ENCODE assay signal across 8 cellular contexts in genomic region chr10:6647811-6648526, GRCh38.
DNase-seq lines count a peak whose midpoint lies in the region; ATAC-seq and TF ChIP-seq lines count a peak whose summit lies in the region.

No MANE protein-coding gene starts in this region.

- DNase-seq in cardiac muscle cell (ENCODE audit: low read depth in 1 of 2, low spot score in 1 of 2) (peak; percentile 12 to 75), right atrium auricular region (ENCODE audit: low spot score) (no peak), T-helper 9 cell (peak; percentile 52), astrocyte of the hippocampus (ENCODE audit: low read depth, low spot score) (peak; percentile 69), left lobe of liver (ENCODE audit: low spot score) (peak; percentile 46), sciatic nerve (ENCODE audit: low spot score) (no peak)
- DNase-seq in stimulated activated CD8-positive, alpha-beta memory T cell treated with anti-CD3 and anti-CD28 coated beads, Interleukin-2, amount 100 ng/mL, for 1 hour (ENCODE audit: low read depth in 2 of 2) = peak; percentile 24 to 50

- ATAC-seq in HG03571 (IDR thresholded peaks at IDR 0.05; ENCODE audit: unreplicated experiment) (peak; percentile 72), left lobe of liver (peak; percentile 94), sciatic nerve (no peak)

- H3K4me1 ChIP-seq in cardiac muscle cell (ENCODE audit: low read depth) (no peaks in the 10 kb centered on the region), right atrium auricular region (no peaks in the 10 kb centered on the region)

- no peak overlapping the region for H3K27ac ChIP-seq in cardiac muscle cell
- no peak overlapping the region for H3K27ac ChIP-seq in right atrium auricular region

- TF ChIP-seq CTCF in cardiac muscle cell (IDR thresholded peaks at IDR 0.05; ENCODE audit: low read depth, low read length) = peak; percentile 59
- TF ChIP-seq CTCF in right atrium auricular region (IDR thresholded peaks at IDR 0.05) = peak in 1 of 2 donors; percentile 49

- no peaks in the 10 kb centered on the region for H3K27me3 ChIP-seq in cardiac muscle cell
- H3K27me3 ChIP-seq in right atrium auricular region = no peaks in the 10 kb centered on the region

- intact Hi-C loops in sciatic nerve (cut with DNase I) = no loop called here

- no peaks in the 10 kb centered on the region for H3K36me3 ChIP-seq in cardiac muscle cell
- H3K36me3 ChIP-seq in right atrium auricular region = no peaks in the 10 kb centered on the region

- H3K4me3 ChIP-seq in cardiac muscle cell (no peak overlapping the region), right atrium auricular region (no peak overlapping the region)

- H3K9me3 ChIP-seq in cardiac muscle cell (ENCODE audit: low read depth) = no peaks in the 10 kb centered on the region
- no peaks in the 10 kb centered on the region for H3K9me3 ChIP-seq in right atrium auricular region

Comparison
In these comparisons a context has a peak if more than half of its experiments do, and no peak if none do; other contexts are left out.
1. DNase-seq: peak in cardiac muscle cell (2 of 2), T-helper 9 cell (single experiment), astrocyte of the hippocampus (single experiment), left lobe of liver (single experiment) and stimulated activated CD8-positive, alpha-beta memory T cell treated with anti-CD3 and anti-CD28 coated beads, Interleukin-2, amount 100 ng/mL, for 1 hour (2 of 2); none in right atrium auricular region (single experiment) and sciatic nerve (single experiment).